In the genomic region with DNA sequence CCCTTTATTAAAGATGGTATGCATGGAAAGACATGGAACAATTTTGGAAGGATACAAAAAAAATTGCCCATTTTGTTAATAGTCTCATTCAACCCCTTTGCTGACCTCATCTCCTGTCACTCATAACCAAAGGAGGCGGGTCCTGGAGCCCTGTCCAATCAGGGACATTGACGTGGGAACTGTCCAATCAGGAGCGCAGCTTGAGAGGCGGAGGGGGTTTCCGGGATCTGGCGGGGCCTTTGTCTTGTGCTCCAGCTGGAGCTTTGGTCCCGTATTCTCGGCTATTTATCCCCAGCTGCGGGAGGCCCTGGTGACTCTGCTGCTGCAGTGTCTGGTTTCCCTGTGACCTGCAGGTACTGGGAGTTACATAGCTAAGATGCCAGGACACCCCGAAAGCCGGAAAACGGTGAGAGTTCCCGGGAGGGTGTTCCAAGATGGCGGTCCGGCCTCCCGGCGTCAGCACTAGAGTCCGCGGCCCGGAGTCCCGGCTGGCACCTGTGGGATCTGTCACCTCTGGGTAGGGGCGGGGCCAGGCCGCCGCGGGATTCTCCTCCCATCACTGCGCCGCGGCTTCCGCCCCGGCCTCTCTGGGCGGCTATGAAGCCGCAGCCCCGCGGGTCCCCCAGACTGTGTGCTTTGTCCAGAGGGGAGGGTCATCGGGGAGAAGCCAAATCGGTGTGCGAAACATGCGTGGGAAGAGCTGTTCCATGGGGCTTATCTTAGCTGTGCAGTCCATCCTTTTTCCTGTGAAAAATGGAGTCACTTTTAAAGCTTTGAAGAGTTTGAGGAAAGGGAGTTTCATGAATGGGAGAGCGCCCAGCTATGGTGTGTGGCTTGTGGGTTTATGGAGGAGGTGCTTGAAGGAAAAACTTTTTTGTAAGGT, we compare ENCODE assay signal across 8 cellular contexts. TPM values are rescaled to one million over a fixed set of nuclear protein-coding genes. Genes with fewer than 3 reads are reported as not detected.
DNase-seq lines count a peak whose midpoint lies in the region; ATAC-seq and TF ChIP-seq lines count a peak whose summit lies in the region.

TSS of gene ZNF678 (plus strand) at position 238 of the 883 bp plus-strand sequence. CDS start 87,436 bp downstream, outside the sequence.

- peaks cover 0 to 5% (median under 1%) of the 10 kb centered on the region in 4 donors for H3K4me1 ChIP-seq in liver (ENCODE audit: control insufficient read depth in 4 of 4, insufficient read depth in 4 of 4, low read length in 3 of 4)

- H3K27ac ChIP-seq in dorsolateral prefrontal cortex (peak within 1 kb of the TSS in 50 of 59 donors; percentile 13 to 86 (median 68)), liver (ENCODE audit: low read depth in 1 of 2, low read length in 2 of 2) (peak within 1 kb of the TSS; percentile 64 to 68)

- H3K4me3 ChIP-seq in dorsolateral prefrontal cortex: peak within 1 kb of the TSS; percentile 57 to 99 (median 85)
- H3K4me3 ChIP-seq in liver (ENCODE audit: low read depth in 1 of 3, low read length in 3 of 3): peak within 1 kb of the TSS; percentile 62 to 88 (median 83)

- TF ChIP-seq RAD21 in liver (IDR thresholded peaks at IDR 0.05): no peak

- intact Hi-C loops in dorsolateral prefrontal cortex (cut with DNase I): loop anchor here in 1 of 2 donors (2.0 to 5.0 kb wide), 2 partner anchors 21 to 174 kb away; partner anchors contain the start of genes JMJD4 and SNAP47

- DNase-seq in CD1c-positive myeloid dendritic cell (ENCODE audit: extremely low spot score) (peak; percentile 91), NCI-H774 (lab: John Stamatoyannopoulos, UW) (peak; percentile 95), dorsolateral prefrontal cortex (peak; percentile 86 to 95 (median 94))
- peak; percentile 89 to 92 for DNase-seq in activated CD4-positive, alpha-beta T cell treated with anti-CD3 and anti-CD28 coated beads, Interleukin-2, amount 50 U/mL, for 48 hours
- DNase-seq in stimulated activated CD4-positive, alpha-beta T cell treated with anti-CD3 and anti-CD28 coated beads, Interleukin-4, amount 100 ng/mL, for 1 hour: peak; percentile 87

- H3K9me3 ChIP-seq in liver (ENCODE audit: control insufficient read depth in 4 of 4, low read length in 3 of 4): peaks cover 9 to 31% (median 14%) of the 10 kb centered on the region in 4 donors

- ATAC-seq in GM19438 (IDR thresholded peaks at IDR 0.05; ENCODE audit: low read depth, unreplicated experiment) (peak; percentile 96), HG03571 (IDR thresholded peaks at IDR 0.05; ENCODE audit: unreplicated experiment) (peak; percentile 94)

- TF ChIP-seq CTCF in dorsolateral prefrontal cortex (IDR thresholded peaks at IDR 0.05 in 54 of 56, conservative IDR thresholded peaks at IDR 0.05 in 2 of 56; ENCODE audit: low read depth in 1 of 56, partially characterized antibody in 56 of 56) (peak in 10 of 56 donors; percentile 8 to 27 (median 13)), liver (IDR thresholded peaks at IDR 0.05; ENCODE audit: low read depth, low read length, missing input control) (no peak)

- peak within 1 kb of the TSS; percentile 59 to 68 for H3K9ac ChIP-seq in liver (ENCODE audit: low read depth in 1 of 2, low read length in 2 of 2)

- peaks cover 0 to 33% (median 19%) of the 10 kb centered on the region in 45 donors for H3K27me3 ChIP-seq in dorsolateral prefrontal cortex
- peaks cover 0 to 8% (median 2%) of the 10 kb centered on the region in 4 donors for H3K27me3 ChIP-seq in liver (ENCODE audit: control insufficient read depth in 4 of 4, insufficient read depth in 4 of 4, low read length in 3 of 4)

- H3K36me3 ChIP-seq in liver (ENCODE audit: control insufficient read depth in 4 of 4, insufficient read depth in 3 of 4, low read depth in 1 of 4, low read length in 3 of 4): peaks cover 0 to 2% (median 0%) of the 10 kb centered on the region in 4 donors

- 2% methylated on average over 39 of the region's 39 CpGs for WGBS in liver

TF ChIP-seq in liver, 16 proteins besides CTCF, POLR2A, EP300 and RAD21:
- TF ChIP-seq JUND (IDR thresholded peaks at IDR 0.05) (peak; percentile 66 to 75), RXRA (IDR thresholded peaks at IDR 0.05) (peak in 1 of 2 donors; percentile 27), REST (IDR thresholded peaks at IDR 0.05) (no peak), FOXA2 (IDR thresholded peaks at IDR 0.05) (no peak), NR2F2 (IDR thresholded peaks at IDR 0.05) (peak; percentile 52), SP1 (IDR thresholded peaks at IDR 0.05) (peak; percentile 71), YY1 (IDR thresholded peaks at IDR 0.05) (peak; percentile 99), FOXA1 (IDR thresholded peaks at IDR 0.05) (no peak), GABPA (IDR thresholded peaks at IDR 0.05 in 1 of 2, conservative IDR thresholded peaks at IDR 0.05 in 1 of 2) (peak in 1 of 2 donors; percentile 74), ZBTB33 (IDR thresholded peaks at IDR 0.05) (peak; percentile 57)
- TF ChIP-seq, protein P1, sequence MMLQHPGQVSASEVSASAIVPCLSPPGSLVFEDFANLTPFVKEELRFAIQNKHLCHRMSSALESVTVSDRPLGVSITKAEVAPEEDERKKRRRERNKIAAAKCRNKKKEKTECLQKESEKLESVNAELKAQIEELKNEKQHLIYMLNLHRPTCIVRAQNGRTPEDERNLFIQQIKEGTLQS (IDR thresholded peaks at IDR 0.05): peak; percentile 52

RNA-seq across cellular contexts. Expression of gene ZNF678, which starts in this region (rescaled TPM):
- 10 to 100 TPM in 75 of 120 experiments, 1 to 10 TPM in 45; 6.6 to 16.3 (median 10.9) TPM for total RNA-seq in dorsolateral prefrontal cortex
- total RNA-seq in liver: 10 to 100 TPM in 1 of 2 donors, 1 to 10 TPM in 1; 7.5 to 16.6 TPM
- polyA plus RNA-seq in liver: under 1 TPM; 0.76 to 0.96 TPM

Comparison
In these comparisons a context has a peak if more than half of its experiments do, and no peak if none do; other contexts are left out.
1. Peak in every context shown above with its lines: DNase-seq, ATAC-seq, H3K4me3 ChIP-seq and H3K27ac ChIP-seq.